In the genomic region with DNA sequence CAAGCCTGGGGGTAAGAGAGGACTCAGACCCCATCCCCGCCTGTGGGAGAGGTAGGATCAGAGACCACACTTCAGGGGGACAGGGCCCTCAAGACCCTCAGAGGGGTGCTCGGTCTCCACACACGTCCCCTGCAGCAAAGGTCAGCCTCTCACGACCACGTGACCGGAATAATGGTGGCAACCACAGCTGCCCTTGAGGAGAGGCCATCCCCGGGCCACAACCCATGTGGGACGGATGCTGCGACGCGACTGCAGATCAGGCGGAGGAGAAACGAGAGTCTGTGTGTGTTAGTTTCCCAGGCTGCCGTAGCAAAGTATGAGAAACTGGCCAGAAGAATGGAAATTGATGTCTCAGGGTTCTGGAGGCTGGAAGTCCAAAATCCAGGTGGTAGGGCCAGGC, we compare ENCODE assay signal across 28 cellular contexts.
"Had no signal": no experiment of that assay in that cellular context is flagged by ENCODE, and none has a peak within 500 bp of the region (broad histone marks: within the 10 kb centered on the region; RNA-seq: fewer than 3 reads in every experiment).

No MANE protein-coding gene starts in this region.

- H3K4me3 Mint-ChIP-seq: activated CD4-positive, alpha-beta memory T cell treated with anti-CD3 and anti-CD28 coated beads, Interleukin-2, amount 10 ng/mL, durations not matched to agents 7 days and 5 days; activated CD4-positive, alpha-beta T cell treated with anti-CD3 and anti-CD28 coated beads, Interleukin-2, amount 10 ng/mL, durations not matched to agents 7 days and 5 days; activated naive CD4-positive, alpha-beta T cell treated with anti-CD3 and anti-CD28 coated beads, Interleukin-2, amount 10 ng/mL, durations not matched to agents 7 days and 5 days; activated naive CD8-positive, alpha-beta T cell treated with anti-CD3 and anti-CD28 coated beads, Interleukin-2, amount 10 ng/mL, durations not matched to agents 7 days and 5 days; activated T-cell treated with anti-CD3 and anti-CD28 coated beads, Interleukin-2, amount 50 U/mL, for 24 hours; activated T-cell treated with anti-CD3 and anti-CD28 coated beads, Interleukin-2, amount 50 U/mL, for 72 hours; central memory CD8-positive, alpha-beta T cell; dendritic cell treated with granulocyte-macrophage colony-stimulating factor and Interleukin-4, amounts not matched to agents 40 ng/mL and 50 ng/mL, for 4 days; T-helper 2 cell treated with Interferon-gamma antibody and Interleukin-4, amounts not matched to agents 5 μg/mL and 100 μg/mL, for 36 hours had no signal

- DNase-seq: activated CD4-positive, alpha-beta memory T cell treated with anti-CD3 and anti-CD28 coated beads, Interleukin-2, amount 10 ng/mL, durations not matched to agents 7 days and 5 days; activated CD4-positive, alpha-beta T cell treated with anti-CD3 and anti-CD28 coated beads for 1 hour; activated CD4-positive, alpha-beta T cell treated with anti-CD3 and anti-CD28 coated beads for 4 hours; activated CD4-positive, alpha-beta T cell treated with anti-CD3 and anti-CD28 coated beads, Interleukin-2, amount 10 ng/mL, durations not matched to agents 7 days and 5 days; activated CD4-positive, alpha-beta T cell treated with anti-CD3 and anti-CD28 coated beads, Interleukin-2, amount 50 U/mL, for 4 hours; activated CD8-positive, alpha-beta memory T cell treated with anti-CD3 and anti-CD28 coated beads, Interleukin-2, amount 50 U/mL, for 48 hours; activated gamma-delta T cell; activated naive CD4-positive, alpha-beta T cell; activated naive CD4-positive, alpha-beta T cell treated with anti-CD3 and anti-CD28 coated beads, Interleukin-2, amount 10 ng/mL, durations not matched to agents 7 days and 5 days; activated naive CD8-positive, alpha-beta T cell treated with anti-CD3 and anti-CD28 coated beads, Interleukin-2, amount 10 ng/mL, durations not matched to agents 7 days and 5 days; activated T-cell treated with anti-CD3 and anti-CD28 coated beads for 4 hours; activated T-cell treated with anti-CD3 and anti-CD28 coated beads, Interleukin-2, amount 50 U/mL, for 24 hours; activated T-cell treated with anti-CD3 and anti-CD28 coated beads, Interleukin-2, amount 50 U/mL, for 72 hours; dorsolateral prefrontal cortex; effector memory CD4-positive, alpha-beta T cell; esophagus squamous epithelium; foreskin melanocyte; T-helper 1 cell; T-helper 17 cell; T1000 had no signal

- H3K4me3 ChIP-seq: ascending aorta, coronary artery, dorsolateral prefrontal cortex, esophagus squamous epithelium had no signal

- H3K36me3 Mint-ChIP-seq: activated naive CD4-positive, alpha-beta T cell treated with anti-CD3 and anti-CD28 coated beads, Interleukin-2, amount 50 U/mL, for 72 hours had no signal

- H3K27me3 Mint-ChIP-seq: activated CD4-positive, alpha-beta memory T cell treated with anti-CD3 and anti-CD28 coated beads, Interleukin-2, amount 10 ng/mL, durations not matched to agents 7 days and 5 days; activated CD4-positive, alpha-beta T cell treated with anti-CD3 and anti-CD28 coated beads, Interleukin-2, amount 10 ng/mL, durations not matched to agents 7 days and 5 days; activated naive CD4-positive, alpha-beta T cell treated with anti-CD3 and anti-CD28 coated beads, Interleukin-2, amount 10 ng/mL, durations not matched to agents 7 days and 5 days; activated naive CD8-positive, alpha-beta T cell treated with anti-CD3 and anti-CD28 coated beads, Interleukin-2, amount 10 ng/mL, durations not matched to agents 7 days and 5 days; activated T-cell treated with anti-CD3 and anti-CD28 coated beads, Interleukin-2, amount 50 U/mL, for 24 hours; brain; central memory CD8-positive, alpha-beta T cell; dendritic cell treated with granulocyte-macrophage colony-stimulating factor and Interleukin-4, amounts not matched to agents 40 ng/mL and 50 ng/mL, for 4 days; T-helper 17 cell had no signal

- ATAC-seq: activated naive CD4-positive, alpha-beta T cell treated with anti-CD3 and anti-CD28 coated beads, Interleukin-2, amount 50 U/mL, for 72 hours; activated T-cell treated with anti-CD3 and anti-CD28 coated beads, Interleukin-2, amount 50 U/mL, for 72 hours; T-helper 17 cell had no signal

- H3K27ac ChIP-seq: ascending aorta, coronary artery, dorsolateral prefrontal cortex, epithelial cell of prostate, esophagus squamous epithelium had no signal

- H3K27me3 ChIP-seq: ascending aorta, dorsolateral prefrontal cortex, esophagus squamous epithelium had no signal

- H3K9me3 Mint-ChIP-seq: activated CD4-positive, alpha-beta memory T cell treated with anti-CD3 and anti-CD28 coated beads, Interleukin-2, amount 10 ng/mL, durations not matched to agents 7 days and 5 days; activated CD4-positive, alpha-beta T cell treated with anti-CD3 and anti-CD28 coated beads, Interleukin-2, amount 10 ng/mL, durations not matched to agents 7 days and 5 days; activated naive CD4-positive, alpha-beta T cell treated with anti-CD3 and anti-CD28 coated beads, Interleukin-2, amount 10 ng/mL, durations not matched to agents 7 days and 5 days; activated naive CD4-positive, alpha-beta T cell treated with anti-CD3 and anti-CD28 coated beads, Interleukin-2, amount 50 U/mL, for 72 hours; activated naive CD8-positive, alpha-beta T cell treated with anti-CD3 and anti-CD28 coated beads, Interleukin-2, amount 10 ng/mL, durations not matched to agents 7 days and 5 days; activated T-cell treated with anti-CD3 and anti-CD28 coated beads, Interleukin-2, amount 50 U/mL, for 24 hours; activated T-cell treated with anti-CD3 and anti-CD28 coated beads, Interleukin-2, amount 50 U/mL, for 72 hours; brain; central memory CD8-positive, alpha-beta T cell; dendritic cell treated with granulocyte-macrophage colony-stimulating factor and Interleukin-4, amounts not matched to agents 40 ng/mL and 50 ng/mL, for 4 days; T-helper 2 cell treated with Interferon-gamma antibody and Interleukin-4, amounts not matched to agents 5 μg/mL and 100 μg/mL, for 36 hours had no signal

- H3K27ac Mint-ChIP-seq: activated CD4-positive, alpha-beta memory T cell treated with anti-CD3 and anti-CD28 coated beads, Interleukin-2, amount 10 ng/mL, durations not matched to agents 7 days and 5 days; activated CD4-positive, alpha-beta T cell treated with anti-CD3 and anti-CD28 coated beads, Interleukin-2, amount 10 ng/mL, durations not matched to agents 7 days and 5 days; activated naive CD4-positive, alpha-beta T cell treated with anti-CD3 and anti-CD28 coated beads, Interleukin-2, amount 10 ng/mL, durations not matched to agents 7 days and 5 days; activated T-cell treated with anti-CD3 and anti-CD28 coated beads, Interleukin-2, amount 50 U/mL, for 24 hours; activated T-cell treated with anti-CD3 and anti-CD28 coated beads, Interleukin-2, amount 50 U/mL, for 72 hours; dendritic cell treated with granulocyte-macrophage colony-stimulating factor and Interleukin-4, amounts not matched to agents 40 ng/mL and 50 ng/mL, for 4 days; T-helper 2 cell treated with Interferon-gamma antibody and Interleukin-4, amounts not matched to agents 5 μg/mL and 100 μg/mL, for 36 hours had no signal

- H3K9me3 ChIP-seq: ascending aorta, esophagus squamous epithelium had no signal

- H3K4me1 ChIP-seq: ascending aorta, esophagus squamous epithelium had no signal
